In genomic region chr17:63686138-63686685, GRCh38 we compare ENCODE assay signal across 20 cellular contexts. TPM values are rescaled to one million over a fixed set of nuclear protein-coding genes. Genes with fewer than 3 reads are reported as not detected.
DNase-seq lines count a peak whose midpoint lies in the region; ATAC-seq lines count a peak whose summit lies in the region.
"Had no signal": no experiment of that assay in that cellular context is flagged by ENCODE, and none has a peak within 500 bp of the region (broad histone marks: within the 10 kb centered on the region; RNA-seq: fewer than 3 reads in every experiment).

No MANE protein-coding gene starts in this region.

- H3K27me3 Mint-ChIP-seq in activated naive CD4-positive, alpha-beta T cell treated with anti-CD3 and anti-CD28 coated beads, Interleukin-2, amount 50 U/mL, for 24 hours = no peaks in the 10 kb centered on the region
- no peaks in the 10 kb centered on the region for H3K27me3 Mint-ChIP-seq in IgD-negative memory B cell
- no peaks in the 10 kb centered on the region for H3K27me3 Mint-ChIP-seq in activated naive CD8-positive, alpha-beta T cell treated with anti-CD3 and anti-CD28 coated beads, Interleukin-2, amount 50 U/mL, for 24 hours
- no peaks in the 10 kb centered on the region for H3K27me3 Mint-ChIP-seq in stimulated activated naive B cell treated with anti-CD40 and anti-IgM and Interleukin-4, amounts not matched to agents 10 μg/mL and 1 μg/mL and 100 μg/mL, for 72 hours

- peaks cover 5% of the 10 kb centered on the region for H3K4me1 Mint-ChIP-seq in activated naive CD4-positive, alpha-beta T cell treated with anti-CD3 and anti-CD28 coated beads, Interleukin-2, amount 50 U/mL, for 24 hours
- H3K4me1 Mint-ChIP-seq in IgD-negative memory B cell = peaks cover 2 to 7% (median 4%) of the 10 kb centered on the region in 3 donors
- peaks cover 27% of the 10 kb centered on the region for H3K4me1 Mint-ChIP-seq in activated naive CD8-positive, alpha-beta T cell treated with anti-CD3 and anti-CD28 coated beads, Interleukin-2, amount 50 U/mL, for 24 hours
- H3K4me1 Mint-ChIP-seq in stimulated activated naive B cell treated with anti-CD40 and anti-IgM and Interleukin-4, amounts not matched to agents 10 μg/mL and 1 μg/mL and 100 μg/mL, for 72 hours = peaks cover 15 to 21% of the 10 kb centered on the region in 2 donors
- H3K4me1 Mint-ChIP-seq: mesothelial cell of epicardium had no signal

- ATAC-seq in activated naive CD8-positive, alpha-beta T cell treated with anti-CD3 and anti-CD28 coated beads, Interleukin-2, amount 50 U/mL, for 24 hours = peak; percentile 84
- ATAC-seq in stimulated activated naive B cell treated with anti-CD40 and anti-IgM and Interleukin-4, amounts not matched to agents 10 μg/mL and 1 μg/mL and 100 μg/mL, for 72 hours (replicated peaks) = peak; percentile 74 to 87
- ATAC-seq in GM18909 (IDR thresholded peaks at IDR 0.05; ENCODE audit: poor library complexity, unreplicated experiment) = no peak

- no peaks in the 10 kb centered on the region for H3K9me3 Mint-ChIP-seq in activated naive CD4-positive, alpha-beta T cell treated with anti-CD3 and anti-CD28 coated beads, Interleukin-2, amount 50 U/mL, for 24 hours
- no peaks in the 10 kb centered on the region for H3K9me3 Mint-ChIP-seq in IgD-negative memory B cell
- H3K9me3 Mint-ChIP-seq in activated naive CD8-positive, alpha-beta T cell treated with anti-CD3 and anti-CD28 coated beads, Interleukin-2, amount 50 U/mL, for 24 hours = no peaks in the 10 kb centered on the region
- H3K9me3 Mint-ChIP-seq in stimulated activated naive B cell treated with anti-CD40 and anti-IgM and Interleukin-4, amounts not matched to agents 10 μg/mL and 1 μg/mL and 100 μg/mL, for 72 hours = no peaks in the 10 kb centered on the region
- H3K9me3 Mint-ChIP-seq: HFFc6, mesothelial cell of epicardium had no signal

- H3K36me3 Mint-ChIP-seq in activated naive CD4-positive, alpha-beta T cell treated with anti-CD3 and anti-CD28 coated beads, Interleukin-2, amount 50 U/mL, for 24 hours = no peaks in the 10 kb centered on the region
- peaks cover 11% of the 10 kb centered on the region for H3K36me3 Mint-ChIP-seq in IgD-negative memory B cell
- peaks cover 16% of the 10 kb centered on the region for H3K36me3 Mint-ChIP-seq in activated naive CD8-positive, alpha-beta T cell treated with anti-CD3 and anti-CD28 coated beads, Interleukin-2, amount 50 U/mL, for 24 hours (ENCODE audit: low read depth)
- H3K36me3 Mint-ChIP-seq in stimulated activated naive B cell treated with anti-CD40 and anti-IgM and Interleukin-4, amounts not matched to agents 10 μg/mL and 1 μg/mL and 100 μg/mL, for 72 hours = peaks cover 21 to 65% of the 10 kb centered on the region in 2 donors

- no peak overlapping the region for H3K4me3 Mint-ChIP-seq in activated naive CD4-positive, alpha-beta T cell treated with anti-CD3 and anti-CD28 coated beads, Interleukin-2, amount 50 U/mL, for 24 hours
- peak overlapping the region in 1 of 4 donors; percentile 47 for H3K4me3 Mint-ChIP-seq in IgD-negative memory B cell
- H3K4me3 Mint-ChIP-seq in activated naive CD8-positive, alpha-beta T cell treated with anti-CD3 and anti-CD28 coated beads, Interleukin-2, amount 50 U/mL, for 24 hours = peak overlapping the region; percentile 42
- peak overlapping the region in 1 of 2 donors; percentile 42 for H3K4me3 Mint-ChIP-seq in stimulated activated naive B cell treated with anti-CD40 and anti-IgM and Interleukin-4, amounts not matched to agents 10 μg/mL and 1 μg/mL and 100 μg/mL, for 72 hours
- H3K4me3 Mint-ChIP-seq: HFFc6, mesothelial cell of epicardium had no signal

- peak overlapping the region; percentile 86 for H3K27ac Mint-ChIP-seq in activated naive CD4-positive, alpha-beta T cell treated with anti-CD3 and anti-CD28 coated beads, Interleukin-2, amount 50 U/mL, for 24 hours
- H3K27ac Mint-ChIP-seq in IgD-negative memory B cell = peak overlapping the region; percentile 5 to 90 (median 64)
- peak overlapping the region; percentile 90 for H3K27ac Mint-ChIP-seq in activated naive CD8-positive, alpha-beta T cell treated with anti-CD3 and anti-CD28 coated beads, Interleukin-2, amount 50 U/mL, for 24 hours
- H3K27ac Mint-ChIP-seq in stimulated activated naive B cell treated with anti-CD40 and anti-IgM and Interleukin-4, amounts not matched to agents 10 μg/mL and 1 μg/mL and 100 μg/mL, for 72 hours = peak overlapping the region; percentile 73
- H3K27ac Mint-ChIP-seq: HFFc6, mesothelial cell of epicardium had no signal

- DNase-seq in activated naive CD4-positive, alpha-beta T cell treated with anti-CD3 and anti-CD28 coated beads, Interleukin-2, amount 50 U/mL, for 16 hours = no peak
- DNase-seq in activated naive CD8-positive, alpha-beta T cell treated with anti-CD3 and anti-CD28 coated beads, Interleukin-2, amount 50 U/mL, for 24 hours = no peak
- no peak for DNase-seq in stimulated activated naive B cell treated with anti-CD40 and anti-IgM and Interleukin-4, amounts not matched to agents 10 μg/mL and 1 μg/mL and 100 μg/mL, for 72 hours
- no peak for DNase-seq in NCI-H226
- DNase-seq in stimulated activated naive CD4-positive, alpha-beta T cell treated with Interleukin-2 at 50 U/mL for 16 hours (lab: John Stamatoyannopoulos, UW) = no peak
- DNase-seq: central memory CD4-positive, alpha-beta T cell; dermis blood vessel endothelial cell; DMS79; GM23248; heart left ventricle; HFFc6; NCI-H1048; NCI-H187; NCI-H748 treated with DMSO at 0.1 percent for 48 hours; T1000; thyroid gland had no signal

RNA-seq across cellular contexts. Expression of gene LIMD2, which starts 13.7 kb away (rescaled TPM):
- 845 TPM for polyA plus RNA-seq in IgD-negative memory B cell

RNA-seq across cellular contexts. Expression of gene STRADA, which starts 55.4 kb away (rescaled TPM):
- polyA plus RNA-seq in IgD-negative memory B cell = 24.9 TPM
